Comparison of ENCODE assay signal across 8 cellular contexts in genomic region chr1:42913426-42914091, GRCh38. TPM values are rescaled to one million over a fixed set of nuclear protein-coding genes. Genes with fewer than 3 reads are reported as not detected.
DNase-seq lines count a peak whose midpoint lies in the region; ATAC-seq, FAIRE-seq and TF ChIP-seq lines count a peak whose summit lies in the region.

No MANE protein-coding gene starts in this region.

- peak; percentile 67 to 85 (median 83) for TF ChIP-seq CTCF in K562 (IDR thresholded peaks at IDR 0.05 in 2 of 3, conservative IDR thresholded peaks at IDR 0.05 in 1 of 3; ENCODE audit: insufficient read depth in 2 of 3, low read depth in 1 of 3, low read length in 3 of 3)

- no peak overlapping the region for H3K9ac ChIP-seq in K562 (ENCODE audit: insufficient read depth in 1 of 2, low read depth in 2 of 2, low read length in 2 of 2)

- H3K4me2 ChIP-seq in K562 (ENCODE audit: insufficient read depth, low read length), result no peak overlapping the region

- no peak for TF ChIP-seq EP300 in K562 (IDR thresholded peaks at IDR 0.05; ENCODE audit: low read length)

- H3K27ac ChIP-seq in K562 (ENCODE audit: extremely low read depth, low read depth, low read length) (no peak overlapping the region), small intestine (ENCODE audit: low read depth in 1 of 2, low read length in 1 of 2) (no peak overlapping the region)

- H3K27me3 ChIP-seq in K562 (ENCODE audit: control insufficient read depth in 2 of 2, insufficient read depth in 2 of 2, low read length in 2 of 2) (no peaks in the 10 kb centered on the region), small intestine (ENCODE audit: control insufficient read depth in 2 of 2, insufficient read depth in 2 of 2, low read length in 2 of 2) (no peaks in the 10 kb centered on the region)

- TF ChIP-seq POLR2A in K562 (conservative IDR thresholded peaks at IDR 0.05), result no peak

- no peaks in the 10 kb centered on the region for H4K20me1 ChIP-seq in K562 (replicated peaks; ENCODE audit: control insufficient read depth, insufficient read depth, low read length)

- CTCF ChIA-PET in K562 (lab: Yijun Ruan, JAX; ENCODE audit: low intra/inter-chr PET ratio), result interaction anchor here (1.2 to 3.4 kb wide), 3 partner anchors 136 to 314 kb away, joined by 3 to 35 read pairs (median 5); no protein-coding TSS in a partner anchor

- ATAC-seq in K562 (peak; percentile 96), GM18868 (IDR thresholded peaks at IDR 0.05; ENCODE audit: unreplicated experiment) (no peak)

- WGBS in K562 (ENCODE audit: insufficient coverage, low coverage, missing lambda C conversion rate), result 42% methylated on average over 5 of the region's 5 CpGs
- WGBS in small intestine, 3 donors, result 45 to 48% (median 46%) methylated on average over 5 of the region's 5 CpGs

- FAIRE-seq in K562 (lab: Jason Lieb, UNC), result peak; percentile 84
- FAIRE-seq in small intestine (lab: Jason Lieb, UNC), result no peak

- POLR2A ChIA-PET in K562 (lab: Yijun Ruan, JAX), result interaction anchor here (0.6 to 1.7 kb wide), 4 partner anchors 9 to 160 kb away, joined by 3 to 10 read pairs (median 4); partner anchors contain the start of genes C1orf50 and P3H1

- intact Hi-C loops in K562 (cut with micrococcal nuclease), result loop anchor here (1.0 to 5.0 kb wide), 3 partner anchors 135 to 314 kb away; no protein-coding TSS in a partner anchor

- H3K36me3 ChIP-seq in K562 (ENCODE audit: control insufficient read depth, insufficient read depth, low read length) (no peaks in the 10 kb centered on the region), small intestine (ENCODE audit: control insufficient read depth in 2 of 2, insufficient read depth in 2 of 2, low read length in 2 of 2) (no peaks in the 10 kb centered on the region)

- H3K79me2 ChIP-seq in K562 (ENCODE audit: control insufficient read depth, insufficient read depth, low read length), result no peaks in the 10 kb centered on the region

- TF ChIP-seq RAD21 in K562 (CRISPR knock-in tag; conservative IDR thresholded peaks at IDR 0.05 in 1 of 2, IDR thresholded peaks at IDR 0.05 in 1 of 2), result peak; percentile 83 to 99

- in situ Hi-C loops in K562 (cut with MboI), result no loop called here

- no TSS peak for BruUV-seq in K562 (replicated peaks; lab: Mats Ljungman, UMichigan)

- no peaks in the 10 kb centered on the region for H3K9me1 ChIP-seq in K562 (ENCODE audit: control insufficient read depth, insufficient read depth, low read length)

- no peak overlapping the region for H2AFZ ChIP-seq in K562 (ENCODE audit: low read depth, low read length)

- peaks cover 0 to 7% of the 10 kb centered on the region in 2 experiments; a peak in 1 of 5 replicates for H3K4me1 ChIP-seq in K562 (replicated peaks in 1 of 2; ENCODE audit: control insufficient read depth in 2 of 2, insufficient read depth in 2 of 2, low read length in 2 of 2)
- no peaks in the 10 kb centered on the region for H3K4me1 ChIP-seq in small intestine (ENCODE audit: control insufficient read depth in 2 of 2, insufficient read depth in 1 of 2, low read depth in 1 of 2, low read length in 1 of 2)

- DNase-seq in NCI-H1417 (lab: John Stamatoyannopoulos, UW), result peak; percentile 27 to 78 (median 35)
- DNase-seq in NCI-H1417 treated with DMSO at 0.1 percent for 48 hours (lab: John Stamatoyannopoulos, UW), result no peak
- DNase-seq in LoVo (ENCODE audit: low spot score), result peak; percentile 78
- DNase-seq in RPMI7951 (ENCODE audit: low read depth), result peak; percentile 76
- DNase-seq in K562 (ENCODE audit: extremely low read depth in 1 of 4, low spot score in 3 of 4), result peak; percentile 66 to 86 (median 69)
- peak; percentile 87 for DNase-seq in iPS DF 4.7 (ENCODE audit: extremely low read depth, low spot score)
- peak; percentile 78 for DNase-seq in small intestine

- H3K4me3 ChIP-seq in K562, result no peak overlapping the region
- H3K4me3 ChIP-seq in small intestine (ENCODE audit: low read depth in 1 of 2, low read length in 2 of 2), result no peak overlapping the region

- H3K9me3 ChIP-seq in K562 (replicated peaks; ENCODE audit: control insufficient read depth, insufficient read depth, low read depth, low read length) (peaks cover 22% of the 10 kb centered on the region), small intestine (ENCODE audit: control insufficient read depth, low read depth) (no peaks in the 10 kb centered on the region)

TF ChIP-seq in K562, 482 proteins besides CTCF, POLR2A, EP300 and RAD21 (continues in another document):
- peak; percentile 81 for TF ChIP-seq DEAF1 (CRISPR knock-in tag; IDR thresholded peaks at IDR 0.05)
- TF ChIP-seq TRIM24 (IDR thresholded peaks at IDR 0.05), result 0 out of 4 replicates have a peak, but pooled peaks have one; percentile 9 to 26
- TF ChIP-seq HDAC1 (IDR thresholded peaks at IDR 0.05), result peak in 1 of 2 experiments; percentile 60; a peak in 1 of 4 replicates
- peak; percentile 83 for TF ChIP-seq CC2D1A (IDR thresholded peaks at IDR 0.05)
- TF ChIP-seq JUNB (CRISPR knock-in tag; conservative IDR thresholded peaks at IDR 0.05), result no peak
- TF ChIP-seq ZNF764 (CRISPR knock-in tag; IDR thresholded peaks at IDR 0.05; ENCODE audit: low read depth), result no peak
- TF ChIP-seq NEUROD1 (IDR thresholded peaks at IDR 0.05; ENCODE audit: borderline replicate concordance, low read depth, low read length, partially characterized antibody), result no peak
- TF ChIP-seq NBN (IDR thresholded peaks at IDR 0.05; ENCODE audit: low read depth), result 0 out of 2 replicates have a peak, but pooled peaks have one; percentile 10
- no peak for TF ChIP-seq MED1 (CRISPR knock-in tag; IDR thresholded peaks at IDR 0.05; ENCODE audit: borderline replicate concordance)
- TF ChIP-seq SMC3 (conservative IDR thresholded peaks at IDR 0.05; ENCODE audit: insufficient read depth, low read depth, low read length), result peak; percentile 98
- no peak for TF ChIP-seq HDAC2 (IDR thresholded peaks at IDR 0.05)
- no peak for TF ChIP-seq ZNF668 (CRISPR knock-in tag; IDR thresholded peaks at IDR 0.05)
- peak; percentile 64 for TF ChIP-seq NFIC (IDR thresholded peaks at IDR 0.05)
- no peak for TF ChIP-seq CCAR2 (IDR thresholded peaks at IDR 0.05; ENCODE audit: low read depth, low read length)
- peak in 1 of 2 experiments; percentile 6; a peak in 1 of 3 replicates for TF ChIP-seq CBX3 (IDR thresholded peaks at IDR 0.05; ENCODE audit: borderline replicate concordance in 1 of 2, low read length in 2 of 2)
- 0 out of 2 replicates have a peak, but pooled peaks have one; percentile 36 for TF ChIP-seq ELF1 (tag; IDR thresholded peaks at IDR 0.05)
- TF ChIP-seq LCOR (CRISPR knock-in tag; IDR thresholded peaks at IDR 0.05), result peak; percentile 35; the same call in 1 of the 2 replicates

RNA-seq across cellular contexts. Expression of gene SLC2A1, which starts 45.1 kb away (rescaled TPM):
- total RNA-seq in RPMI7951 (2014; rRNA removed; shearing (Covaris generic)), result 192 and 248 TPM in 2 replicates
- 278 and 566 TPM in 2 replicates for total RNA-seq in K562 (2011; cell fraction: chromatin; rRNA removed; ENCODE audit: low replicate concordance)
- 420 and 508 TPM in 2 replicates for total RNA-seq in K562 (2011; cell fraction: nucleolus; rRNA removed)
- total RNA-seq in K562 (2011; cell fraction: nucleoplasm; rRNA removed), result 435 and 495 TPM in 2 replicates
- total RNA-seq in K562 (2014; rRNA removed), result 93.1 and 145 TPM in 2 replicates
- total RNA-seq in K562 (2014; rRNA removed; fragmentation: Illumina TruSeq; extraction: Trizol), result 39.4 and 42.8 TPM in 2 replicates
- total RNA-seq in K562 (2015; rRNA removed; fragmentation: Illumina TruSeq; extraction: Trizol), result 34.9 and 37.4 TPM in 2 replicates
- total RNA-seq in K562 (2021), result 141 and 153 TPM in 2 replicates
- 53.4 and 142 TPM in 2 replicates for polyA plus RNA-seq in K562 (2011; rRNA removed)
- polyA plus RNA-seq in K562 (2011; cell fraction: cytosol; rRNA removed), result 95.7 and 144 TPM in 2 replicates
- polyA plus RNA-seq in K562 (2011; cell fraction: nucleus; rRNA removed), result 174 and 230 TPM in 2 replicates
- 54.8 and 81.2 TPM in 2 replicates for polyA plus RNA-seq in K562 (2012)
- 73.4 and 73.6 TPM in 2 replicates for polyA plus RNA-seq in K562 (2014; fragmentation: Illumina TruSeq; extraction: Trizol)
- polyA plus RNA-seq in K562 (2014; fragmentation: Nextera tagmentation; extraction: Ambion mirVana), result 10 to 100 TPM; 12.6 to 22.9 TPM
- polyA plus RNA-seq in K562 (2014; rRNA removed), result 48.0 and 52.8 TPM in 2 replicates
- 56.6 and 73.8 TPM in 2 replicates for polyA minus RNA-seq in K562 (2011; rRNA and poly(A)+ RNA removed)
- 98.1 and 111 TPM in 2 replicates for polyA minus RNA-seq in K562 (2011; cell fraction: cytosol; rRNA and poly(A)+ RNA removed)
- polyA minus RNA-seq in K562 (2011; cell fraction: nucleus; rRNA and poly(A)+ RNA removed), result 86.4 and 99.1 TPM in 2 replicates
- polyA plus RNA-seq in small intestine, result 10 to 100 TPM in 1 of 3 donors, 1 to 10 TPM in 2; 1.1 to 13.5 (median 3.2) TPM
